In the genomic region with DNA sequence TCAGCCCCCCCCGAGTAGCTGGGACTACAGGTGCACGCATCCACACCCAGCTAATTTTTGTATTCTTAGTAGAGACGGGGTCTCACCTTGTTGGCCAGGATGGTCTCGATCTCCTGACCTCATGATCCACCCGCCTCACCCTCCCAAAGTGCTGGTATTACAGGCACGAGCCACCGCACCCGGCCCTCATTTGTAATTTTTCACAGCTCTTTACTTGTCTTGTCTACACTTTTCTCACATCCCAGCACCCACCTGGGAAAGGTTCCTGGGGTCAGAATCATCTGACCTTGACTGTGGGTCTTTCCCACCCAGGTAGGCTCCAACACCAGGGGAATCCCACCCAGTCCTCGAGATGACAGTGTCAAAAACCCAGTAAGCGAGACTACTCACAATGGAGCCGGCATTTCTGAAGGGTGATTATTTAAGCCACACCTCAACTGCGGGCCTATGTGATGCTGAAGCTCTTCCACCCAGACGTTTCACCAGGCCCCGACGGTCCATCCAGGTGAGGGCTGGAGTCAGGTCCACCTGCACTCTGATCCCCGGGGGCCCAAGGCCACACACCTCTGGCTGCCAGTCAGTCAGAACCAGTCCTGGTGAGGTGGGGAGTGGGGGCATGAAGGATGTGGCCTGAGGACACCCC, we compare ENCODE assay signal across 31 cellular contexts. TPM values are rescaled to one million over a fixed set of nuclear protein-coding genes. Genes with fewer than 3 reads are reported as not detected.
DNase-seq lines count a peak whose midpoint lies in the region; ATAC-seq, FAIRE-seq and TF ChIP-seq lines count a peak whose summit lies in the region.
"Had no signal": no experiment of that assay in that cellular context is flagged by ENCODE, and none has a peak within 500 bp of the region (broad histone marks: within the 10 kb centered on the region; RNA-seq: fewer than 3 reads in every experiment).

No MANE protein-coding gene starts in this region.

- peaks cover 83% of the 10 kb centered on the region for H3K79me2 ChIP-seq in mammary epithelial cell (ENCODE audit: insufficient read depth, low read length)
- peaks cover 45% of the 10 kb centered on the region for H3K79me2 ChIP-seq in keratinocyte (ENCODE audit: control insufficient read depth, insufficient read depth, low read length)
- H3K79me2 ChIP-seq in mesendoderm (ENCODE audit: control insufficient read depth, insufficient read depth, low read length) = no peaks in the 10 kb centered on the region
- H3K79me2 ChIP-seq: parathyroid adenoma had no signal

- no peaks in the 10 kb centered on the region for H3K9me3 Mint-ChIP-seq in MCF 10A (ENCODE audit: unreplicated experiment)
- H3K9me3 Mint-ChIP-seq: activated CD4-positive, alpha-beta T cell treated with anti-CD3 and anti-CD28 coated beads, Interleukin-2, amount 10 ng/mL, durations not matched to agents 24 days and 14 days; activated naive CD4-positive, alpha-beta T cell treated with anti-CD3 and anti-CD28 coated beads for 36 hours; activated T-cell treated with anti-CD3 and anti-CD28 coated beads, Interleukin-2, amount 50 U/mL, for 72 hours; immature natural killer cell; natural killer cell treated with Interleukin-12 subunit alpha and Interleukin-12 subunit beta and Interleukin-15 and Interleukin-18, amount 100 ng/mL, for 72 hours had no signal

- no peak for ATAC-seq in HG02884 (IDR thresholded peaks at IDR 0.05; ENCODE audit: unreplicated experiment)
- ATAC-seq: activated T-cell treated with anti-CD3 and anti-CD28 coated beads, Interleukin-2, amount 50 U/mL, for 72 hours; natural killer cell treated with Interleukin-12 subunit alpha and Interleukin-12 subunit beta and Interleukin-15 and Interleukin-18, amount 100 ng/mL, for 72 hours; right cardiac atrium had no signal

- H2AFZ ChIP-seq in mammary epithelial cell (ENCODE audit: low read depth, low read length) = peak overlapping the region; percentile 51
- peak overlapping the region; percentile 25 for H2AFZ ChIP-seq in keratinocyte (ENCODE audit: control insufficient read depth, low read length)
- H2AFZ ChIP-seq: GM23248, parathyroid adenoma had no signal

- H3K36me3 ChIP-seq in breast epithelium = no peaks in the 10 kb centered on the region
- no peaks in the 10 kb centered on the region for H3K36me3 ChIP-seq in mammary epithelial cell (ENCODE audit: insufficient read depth, low read length)
- H3K36me3 ChIP-seq in keratinocyte (ENCODE audit: control insufficient read depth in 2 of 2, extremely low read depth in 1 of 2, insufficient read depth in 2 of 2, low read length in 2 of 2) = peaks cover 10 to 15% of the 10 kb centered on the region in 2 experiments
- H3K36me3 ChIP-seq in vagina = no peaks in the 10 kb centered on the region
- H3K36me3 ChIP-seq in tibial nerve = no peaks in the 10 kb centered on the region
- no peaks in the 10 kb centered on the region for H3K36me3 ChIP-seq in mesendoderm (ENCODE audit: control insufficient read depth, insufficient read depth, low read length)
- H3K36me3 ChIP-seq: left lung, thyroid gland had no signal

- peaks cover 10% of the 10 kb centered on the region for H3K36me3 Mint-ChIP-seq in MCF 10A (ENCODE audit: insufficient read depth, unreplicated experiment)
- H3K36me3 Mint-ChIP-seq: immature natural killer cell; natural killer cell treated with Interleukin-12 subunit alpha and Interleukin-12 subunit beta and Interleukin-15 and Interleukin-18, amount 100 ng/mL, for 72 hours had no signal

- in situ Hi-C loops in mammary epithelial cell (cut with MboI; ENCODE audit: low sequenced_read_pairs in 2 of 2) = no loop called here

- H3K9ac ChIP-seq in mammary epithelial cell (ENCODE audit: insufficient read depth, low read length) (peak overlapping the region; percentile 66), keratinocyte (ENCODE audit: control insufficient read depth, extremely low read depth, insufficient read depth, low read length) (peak overlapping the region; percentile 83), mesendoderm (ENCODE audit: low read length) (no peak overlapping the region)
- H3K9ac ChIP-seq: GM23248, parathyroid adenoma had no signal

- H3K27me3 ChIP-seq in breast epithelium (no peaks in the 10 kb centered on the region), mammary epithelial cell (ENCODE audit: insufficient read depth, low read length) (no peaks in the 10 kb centered on the region), keratinocyte (ENCODE audit: control insufficient read depth, extremely low read depth, insufficient read depth, low read length) (no peaks in the 10 kb centered on the region), vagina (no peaks in the 10 kb centered on the region), tibial nerve (peaks cover 0 to 6% of the 10 kb centered on the region in 2 donors), mesendoderm (ENCODE audit: insufficient read depth, low read length, poor library complexity) (no peaks in the 10 kb centered on the region)
- H3K27me3 ChIP-seq: left lung, thyroid gland had no signal

- H4K8ac ChIP-seq in mesendoderm (ENCODE audit: low read depth, low read length) = no peak overlapping the region

- H3K4me1 ChIP-seq in breast epithelium (no peaks in the 10 kb centered on the region), mammary epithelial cell (ENCODE audit: insufficient read depth, low read length) (peaks cover 25% of the 10 kb centered on the region), keratinocyte (ENCODE audit: control insufficient read depth, extremely low read depth, insufficient read depth, low read length) (peaks cover 38% of the 10 kb centered on the region), vagina (peaks cover 26% of the 10 kb centered on the region), tibial nerve (no peaks in the 10 kb centered on the region), mesendoderm (ENCODE audit: control insufficient read depth, low read depth, low read length) (peaks cover 4% of the 10 kb centered on the region)
- H3K4me1 ChIP-seq: left lung, parathyroid adenoma, thyroid gland had no signal

- H3K27ac ChIP-seq in breast epithelium (no peak overlapping the region), mammary epithelial cell (ENCODE audit: insufficient read depth, low read depth, low read length) (peak overlapping the region; percentile 69), keratinocyte (ENCODE audit: control insufficient read depth, insufficient read depth, low read length) (peak overlapping the region; percentile 97), vagina (peak overlapping the region; percentile 6), tibial nerve (no peak overlapping the region), mesendoderm (ENCODE audit: low read depth, low read length) (no peak overlapping the region)
- H3K27ac ChIP-seq: dorsolateral prefrontal cortex, GM23248, left lung, parathyroid adenoma, thyroid gland had no signal

- no peak for TF ChIP-seq EP300 in tibial nerve (IDR thresholded peaks at IDR 0.05)

- no peak overlapping the region for H2BK15ac ChIP-seq in mesendoderm (replicated peaks; ENCODE audit: low read depth)

- POLR2A ChIA-PET in MCF 10A (lab: Yijun Ruan, JAX) = interaction anchor here (1.0 to 3.9 kb wide), 14 partner anchors 9 to 178 kb away, joined by 3 to 39 read pairs (median 6); a partner anchor contains a TSS

- H3K27ac Mint-ChIP-seq in MCF 10A (ENCODE audit: low read depth, unreplicated experiment) = peak overlapping the region; percentile 88
- H3K27ac Mint-ChIP-seq: activated CD4-positive, alpha-beta T cell treated with anti-CD3 and anti-CD28 coated beads, Interleukin-2, amount 10 ng/mL, durations not matched to agents 24 days and 14 days; activated naive CD4-positive, alpha-beta T cell treated with anti-CD3 and anti-CD28 coated beads for 36 hours; activated T-cell treated with anti-CD3 and anti-CD28 coated beads, Interleukin-2, amount 50 U/mL, for 72 hours; B cell; immature natural killer cell; natural killer cell treated with Interleukin-12 subunit alpha and Interleukin-12 subunit beta and Interleukin-15 and Interleukin-18, amount 100 ng/mL, for 72 hours had no signal

- DNase-seq in MCF 10A (ENCODE audit: unreplicated experiment) (no peak), breast epithelium (ENCODE audit: low spot score in 2 of 2) (no peak), mammary epithelial cell (peak; percentile 29), keratinocyte (ENCODE audit: low read depth, low spot score) (no peak), vagina (ENCODE audit: extremely low spot score in 2 of 2) (no peak), tibial nerve (ENCODE audit: low spot score in 2 of 2) (no peak), mesendoderm (no peak)
- DNase-seq: 8988T; activated CD4-positive, alpha-beta T cell treated with anti-CD3 and anti-CD28 coated beads, Interleukin-2, amount 10 ng/mL, durations not matched to agents 24 days and 14 days; activated naive CD4-positive, alpha-beta T cell treated with anti-CD3 and anti-CD28 coated beads for 36 hours; activated T-cell treated with anti-CD3 and anti-CD28 coated beads, Interleukin-2, amount 50 U/mL, for 72 hours; central memory CD4-positive, alpha-beta T cell; GDM1; immature natural killer cell; NCI-H1105; NCI-H2029; NCI-H2227 treated with DMSO at 0.1 percent for 48 hours; NCI-H69; right cardiac atrium; stimulated activated CD4-positive, alpha-beta T cell treated with anti-CD3 and anti-CD28 coated beads, Interleukin-12 subunit alpha, Interleukin-12 subunit beta, amount 100 ng/mL, for 4 hours; stimulated activated CD4-positive, alpha-beta T cell treated with anti-CD3 and anti-CD28 coated beads, Interleukin-4, amount 100 ng/mL, for 24 hours; stimulated activated naive CD4-positive, alpha-beta T cell; thyroid gland had no signal

- H2AK5ac ChIP-seq in mesendoderm (ENCODE audit: low read length) = no peak overlapping the region

- no peaks in the 10 kb centered on the region for H3K27me3 Mint-ChIP-seq in MCF 10A (ENCODE audit: insufficient read depth, unreplicated experiment)
- H3K27me3 Mint-ChIP-seq: natural killer cell treated with Interleukin-12 subunit alpha and Interleukin-12 subunit beta and Interleukin-15 and Interleukin-18, amount 100 ng/mL, for 72 hours had no signal

- H3K9me3 ChIP-seq in breast epithelium (no peaks in the 10 kb centered on the region), mammary epithelial cell (replicated peaks; ENCODE audit: insufficient read depth, low read length) (no peaks in the 10 kb centered on the region), keratinocyte (ENCODE audit: control insufficient read depth, low read depth, low read length) (no peaks in the 10 kb centered on the region), vagina (no peaks in the 10 kb centered on the region), tibial nerve (no peaks in the 10 kb centered on the region)
- H3K9me3 ChIP-seq: left lung, thyroid gland had no signal

- peaks cover 2% of the 10 kb centered on the region for H3K9me1 ChIP-seq in keratinocyte (ENCODE audit: control insufficient read depth, extremely low read depth, insufficient read depth, low read length)

- no peak overlapping the region for H4K5ac ChIP-seq in mesendoderm (ENCODE audit: low read length)

- no peak overlapping the region for H2BK5ac ChIP-seq in mesendoderm (ENCODE audit: low read length)

- no peak overlapping the region for H3K4ac ChIP-seq in mesendoderm (ENCODE audit: low read depth, low read length)

- H3K56ac ChIP-seq in mesendoderm (ENCODE audit: low read length) = no peak overlapping the region

- TF ChIP-seq CTCF in MCF 10A (IDR thresholded peaks at IDR 0.05; ENCODE audit: unreplicated experiment) (no peak), breast epithelium (IDR thresholded peaks at IDR 0.05) (no peak), mammary epithelial cell (conservative IDR thresholded peaks at IDR 0.05 in 1 of 2, IDR thresholded peaks at IDR 0.05 in 1 of 2; ENCODE audit: extremely low read depth in 1 of 2, insufficient read depth in 1 of 2, low read depth in 1 of 2, low read length in 2 of 2) (no peak), keratinocyte (optimal IDR thresholded peaks at IDR 0.05 in 1 of 3, IDR thresholded peaks at IDR 0.05 in 1 of 3, conservative IDR thresholded peaks at IDR 0.05 in 1 of 3; ENCODE audit: extremely low read depth in 1 of 3, insufficient read depth in 2 of 3, low read length in 3 of 3) (no peak), vagina (IDR thresholded peaks at IDR 0.05) (no peak), tibial nerve (IDR thresholded peaks at IDR 0.05) (no peak)

- intact Hi-C loops in MCF 10A (cut with micrococcal nuclease) (no loop called here), breast epithelium (cut with DNase I; ENCODE audit: low total_unique reads) (no loop called here), mammary epithelial cell (cut with micrococcal nuclease) (loop anchor here (1.0 to 2.0 kb wide), 4 partner anchors 15 to 63 kb away; no protein-coding TSS in a partner anchor), vagina (cut with DNase I) (no loop called here)

- H3K4me3 ChIP-seq in breast epithelium = no peak overlapping the region
- H3K4me3 ChIP-seq in mammary epithelial cell (replicated peaks in 1 of 3; ENCODE audit: insufficient read depth in 1 of 3, low read depth in 2 of 3, low read length in 3 of 3) = peak overlapping the region in 2 of 3 experiments; percentile 31 to 37
- peak overlapping the region; percentile 26 to 52 (median 39) for H3K4me3 ChIP-seq in keratinocyte (ENCODE audit: control insufficient read depth in 2 of 3, extremely low read depth in 1 of 3, insufficient read depth in 2 of 3, low read depth in 1 of 3, low read length in 3 of 3)
- no peak overlapping the region for H3K4me3 ChIP-seq in vagina
- no peak overlapping the region for H3K4me3 ChIP-seq in tibial nerve
- H3K4me3 ChIP-seq in mesendoderm (ENCODE audit: low read length) = no peak overlapping the region
- H3K4me3 ChIP-seq: dorsolateral prefrontal cortex, GM23248, left lung, thyroid gland had no signal

- FAIRE-seq in keratinocyte (lab: Jason Lieb, UNC) = peak; percentile 29
- FAIRE-seq: endothelial cell of umbilical vein had no signal

- CTCF ChIA-PET in MCF 10A (lab: Yijun Ruan, JAX) = interaction anchor here (0.8 to 1.4 kb wide), 3 partner anchors 15 to 146 kb away, joined by 3 to 4 read pairs (median 4); no protein-coding TSS in a partner anchor
- CTCF ChIA-PET in mammary epithelial cell (lab: Charles Lee; ENCODE audit: low non-redundant PET) = no interaction called here

- H3K79me1 ChIP-seq in mesendoderm (ENCODE audit: low read length) = no peaks in the 10 kb centered on the region

- no peak for TF ChIP-seq POLR2A in breast epithelium (IDR thresholded peaks at IDR 0.05)
- TF ChIP-seq POLR2A in vagina (IDR thresholded peaks at IDR 0.05) = no peak
- TF ChIP-seq POLR2A in tibial nerve (IDR thresholded peaks at IDR 0.05) = no peak

- H2BK120ac ChIP-seq in mesendoderm (ENCODE audit: low read depth, low read length) = no peak overlapping the region

- H4K20me1 ChIP-seq in mammary epithelial cell (ENCODE audit: insufficient read depth, low read length) (no peaks in the 10 kb centered on the region), keratinocyte (ENCODE audit: control insufficient read depth, extremely low read depth, insufficient read depth, low read length) (no peaks in the 10 kb centered on the region)

- dilution Hi-C loops in mammary epithelial cell (cut with HindIII; ENCODE audit: low sequenced_read_pairs) = no loop called here
- dilution Hi-C loops in keratinocyte (cut with MboI; ENCODE audit: extremely low pct_ligation_motif_present, low sequenced_read_pairs) = no loop called here

- 81% methylated on average over 12 of the region's 16 CpGs for WGBS in mammary epithelial cell (ENCODE audit: low coverage, missing lambda C conversion rate)
- WGBS in tibial nerve, 2 donors = 92% methylated on average over 12 to 16 of the region's 16 CpGs
- WGBS in mesendoderm (ENCODE audit: extremely low coverage, insufficient coverage, low lambda C conversion rate) = no CpG with 5 or more reads among the region's 16 CpGs

- peaks cover 23% of the 10 kb centered on the region for H3K4me1 Mint-ChIP-seq in MCF 10A (ENCODE audit: insufficient read depth, unreplicated experiment)
- H3K4me1 Mint-ChIP-seq: activated CD4-positive, alpha-beta T cell treated with anti-CD3 and anti-CD28 coated beads, Interleukin-2, amount 10 ng/mL, durations not matched to agents 24 days and 14 days; B cell had no signal

- peak overlapping the region; percentile 19 for H3K4me3 Mint-ChIP-seq in MCF 10A (ENCODE audit: unreplicated experiment)
- H3K4me3 Mint-ChIP-seq: activated CD4-positive, alpha-beta T cell treated with anti-CD3 and anti-CD28 coated beads, Interleukin-2, amount 10 ng/mL, durations not matched to agents 24 days and 14 days; activated naive CD4-positive, alpha-beta T cell treated with anti-CD3 and anti-CD28 coated beads for 36 hours; activated T-cell treated with anti-CD3 and anti-CD28 coated beads, Interleukin-2, amount 50 U/mL, for 72 hours; B cell; immature natural killer cell; natural killer cell treated with Interleukin-12 subunit alpha and Interleukin-12 subunit beta and Interleukin-15 and Interleukin-18, amount 100 ng/mL, for 72 hours had no signal

- no peak overlapping the region for H3K18ac ChIP-seq in mesendoderm (ENCODE audit: low read length)

- H3K23ac ChIP-seq in mesendoderm (ENCODE audit: low read length) = no peak overlapping the region

- H3K4me2 ChIP-seq in mammary epithelial cell (ENCODE audit: insufficient read depth, low read depth, low read length) = peak overlapping the region; percentile 66
- H3K4me2 ChIP-seq in keratinocyte (ENCODE audit: control insufficient read depth, extremely low read depth, insufficient read depth, low read depth, low read length) = peak overlapping the region; percentile 89
- no peak overlapping the region for H3K4me2 ChIP-seq in mesendoderm (ENCODE audit: low read length)

- no TSS peak for BruUV-seq in MCF 10A (replicated peaks; lab: Mats Ljungman, UMichigan)
- BruUV-seq in mammary epithelial cell (replicated peaks; lab: Mats Ljungman, UMichigan) = TSS peak; percentile 60

RNA-seq across cellular contexts. Expression of a gene that starts 23.4 kb away (rescaled TPM):
- total RNA-seq in MCF 10A (2022) (49.1 and 69.2 TPM in 2 replicates), breast epithelium (10 to 100 TPM in 2 of 3 donors, under 1 TPM in 1; 0.96 to 36.7 (median 21.2) TPM), mammary epithelial cell (10 to 100 TPM; 66.6 to 69.5 TPM), vagina (32.9 TPM), tibial nerve (1 to 10 TPM; 1.0 to 5.9 (median 2.6) TPM)
- polyA plus RNA-seq in mammary epithelial cell (33.4 TPM), keratinocyte (16.1 to 23.2 TPM (median 20.6 TPM) in 3 replicates)
- polyA minus RNA-seq in mammary epithelial cell (52.9 TPM), keratinocyte (61.3 to 154 TPM (median 62.8 TPM) in 3 replicates)
- 6.0 TPM for polyA plus RNA-seq in keratinocyte (2011; ENCODE audit: low read depth)
- 8.0 and 10.0 TPM in 2 replicates for polyA plus RNA-seq in keratinocyte (2011; cell fraction: cytosol; rRNA removed)
- polyA plus RNA-seq in keratinocyte (2011; cell fraction: nucleus; rRNA removed) = 99.8 and 117 TPM in 2 replicates
- polyA plus RNA-seq in keratinocyte (2012; ENCODE audit: low replicate concordance) = 24.8 and 29.0 TPM in 2 replicates
- polyA minus RNA-seq in keratinocyte (2011; cell fraction: cytosol; rRNA and poly(A)+ RNA removed) = 39.1 TPM
- polyA minus RNA-seq in keratinocyte (2011; cell fraction: nucleus; rRNA and poly(A)+ RNA removed) = 182 and 191 TPM in 2 replicates
- 4.0 TPM for polyA plus RNA-seq in mesendoderm (2013, experiment 1 of 2)
- 4.0 TPM for polyA plus RNA-seq in mesendoderm (2013, experiment 2 of 2)

Comparison
In these comparisons a context has a peak if more than half of its experiments do, and no peak if none do; other contexts are left out.
1. H3K27ac ChIP-seq: peak in mammary epithelial cell (single experiment), keratinocyte (single experiment) and vagina (single experiment); none in breast epithelium (0 of 2), tibial nerve (0 of 4) and mesendoderm (single experiment).
2. H3K4me3 ChIP-seq: peak in mammary epithelial cell (2 of 3) and keratinocyte (3 of 3); none in breast epithelium (0 of 3), vagina (0 of 2), tibial nerve (0 of 4) and mesendoderm (single experiment).